Comparison of ENCODE assay signal across 8 cellular contexts in genomic region chr5:138180183-138180782, GRCh38. TPM values are rescaled to one million over a fixed set of nuclear protein-coding genes. Genes with fewer than 3 reads are reported as not detected.
DNase-seq lines count a peak whose midpoint lies in the region; ATAC-seq, FAIRE-seq and TF ChIP-seq lines count a peak whose summit lies in the region.

No MANE protein-coding gene starts in this region.

- no peak overlapping the region for H4K5ac ChIP-seq in H9 (ENCODE audit: insufficient read length, low read depth, low read length)

- H4K8ac ChIP-seq in H9 (replicated peaks; ENCODE audit: insufficient read length, low read depth, low read length): no peak overlapping the region

- H3K4me1 Mint-ChIP-seq in CD4-positive, CD25-positive, alpha-beta regulatory T cell: peaks cover 6 to 8% (median 7%) of the 10 kb centered on the region in 4 donors
- H3K4me1 Mint-ChIP-seq in H9: peaks cover 12 to 16% of the 10 kb centered on the region in 2 experiments
- peaks cover 8% of the 10 kb centered on the region for H3K4me1 Mint-ChIP-seq in activated T-helper 1 cell treated with anti-CD3 and anti-CD28 coated beads, Interleukin-12 subunit alpha, Interleukin-12 subunit beta, Interleukin-2, Interleukin-4 antibody, amounts not matched to agents 30 ng/mL and 10 ng/mL and 1 ng/mL, durations not matched to agents 14 hours and 24 hours and 36 hours (ENCODE audit: low read depth)
- peaks cover 9% of the 10 kb centered on the region for H3K4me1 Mint-ChIP-seq in CD4-positive, alpha-beta T cell (ENCODE audit: low read depth)

- H3K36me3 ChIP-seq in CD4-positive, CD25-positive, alpha-beta regulatory T cell (ENCODE audit: control insufficient read depth, insufficient read depth, low read length): peaks cover 9% of the 10 kb centered on the region
- peaks cover 2 to 10% of the 10 kb centered on the region in 2 donors for H3K36me3 ChIP-seq in kidney (ENCODE audit: control insufficient read depth in 1 of 2, insufficient read depth in 2 of 2, low read length in 2 of 2)

- no peaks in the 10 kb centered on the region for H3K27me3 Mint-ChIP-seq in CD4-positive, CD25-positive, alpha-beta regulatory T cell
- no peaks in the 10 kb centered on the region for H3K27me3 Mint-ChIP-seq in H9 (ENCODE audit: low read depth)
- no peaks in the 10 kb centered on the region for H3K27me3 Mint-ChIP-seq in activated T-helper 1 cell treated with anti-CD3 and anti-CD28 coated beads, Interleukin-12 subunit alpha, Interleukin-12 subunit beta, Interleukin-2, Interleukin-4 antibody, amounts not matched to agents 30 ng/mL and 10 ng/mL and 1 ng/mL, durations not matched to agents 14 hours and 24 hours and 36 hours (ENCODE audit: insufficient read depth)
- no peaks in the 10 kb centered on the region for H3K27me3 Mint-ChIP-seq in CD4-positive, alpha-beta T cell

- no peak overlapping the region for H3K14ac ChIP-seq in H9 (ENCODE audit: insufficient read depth, low read length)

- no peak for FAIRE-seq in kidney (lab: Jason Lieb, UNC)

- no peak overlapping the region for H3K27ac Mint-ChIP-seq in CD4-positive, CD25-positive, alpha-beta regulatory T cell
- no peak overlapping the region for H3K27ac Mint-ChIP-seq in H9
- peak overlapping the region; percentile 59 for H3K27ac Mint-ChIP-seq in activated T-helper 1 cell treated with anti-CD3 and anti-CD28 coated beads, Interleukin-12 subunit alpha, Interleukin-12 subunit beta, Interleukin-2, Interleukin-4 antibody, amounts not matched to agents 30 ng/mL and 10 ng/mL and 1 ng/mL, durations not matched to agents 14 hours and 24 hours and 36 hours
- H3K27ac Mint-ChIP-seq in CD4-positive, alpha-beta T cell: no peak overlapping the region

- no peak overlapping the region for H4K91ac ChIP-seq in H9 (ENCODE audit: insufficient read length, low read depth, low read length)

- H3K4me2 ChIP-seq in H9 (ENCODE audit: insufficient read depth, insufficient read length, low read length): peak overlapping the region; percentile 84

- no peak overlapping the region for H2BK12ac ChIP-seq in H9 (ENCODE audit: insufficient read length, low read depth, low read length)

- POLR2A ChIA-PET in CD4-positive, alpha-beta T cell (lab: Charles Lee): no interaction called here

- no peaks in the 10 kb centered on the region for H4K20me1 ChIP-seq in H9 (ENCODE audit: control insufficient read depth, insufficient read depth, insufficient read length)

- H3K27ac ChIP-seq in CD4-positive, CD25-positive, alpha-beta regulatory T cell (ENCODE audit: insufficient read depth, low read length, poor library complexity, severe bottlenecking): no peak overlapping the region
- no peak overlapping the region for H3K27ac ChIP-seq in H9 (ENCODE audit: insufficient read length, low read depth, low read length)
- H3K27ac ChIP-seq in kidney (ENCODE audit: low read depth in 2 of 2, low read length in 2 of 2): no peak overlapping the region
- no peak overlapping the region for H3K27ac ChIP-seq in CD4-positive, alpha-beta T cell (ENCODE audit: low read depth, low read length)

- H2BK20ac ChIP-seq in H9 (ENCODE audit: low read depth, low read length, poor library complexity, severe bottlenecking): no peak overlapping the region

- CTCF ChIA-PET in CD4-positive, alpha-beta T cell (lab: Charles Lee): interaction anchor here (1.4 kb wide), 1 partner anchor 172 kb away, joined by 6 read pairs; the partner anchor contains the start of gene KDM3B

- no peak overlapping the region for H2BK5ac ChIP-seq in H9 (ENCODE audit: insufficient read length, low read length)

- no peak for ATAC-seq in CD4-positive, CD25-positive, alpha-beta regulatory T cell (ENCODE audit: low read depth in 2 of 2)
- ATAC-seq in HG02938 (IDR thresholded peaks at IDR 0.05; ENCODE audit: unreplicated experiment): no peak
- ATAC-seq in CD4-positive, alpha-beta T cell (ENCODE audit: poor library complexity): no peak

- DNase-seq in CD4-positive, CD25-positive, alpha-beta regulatory T cell: peak in 2 of 3 donors; percentile 48 to 81
- DNase-seq in H9: no peak
- DNase-seq in NCI-H2227 (lab: John Stamatoyannopoulos, UW; ENCODE audit: unreplicated experiment): peak; percentile 71
- DNase-seq in activated T-helper 1 cell treated with anti-CD3 and anti-CD28 coated beads, Interleukin-12 subunit alpha, Interleukin-12 subunit beta, Interleukin-2, Interleukin-4 antibody, amounts not matched to agents 30 ng/mL and 10 ng/mL and 1 ng/mL, durations not matched to agents 14 hours and 24 hours and 36 hours (ENCODE audit: low spot score): peak; percentile 16
- no peak for DNase-seq in kidney
- DNase-seq in CD4-positive, alpha-beta T cell: no peak
- no peak for DNase-seq in activated CD4-positive, alpha-beta T cell treated with anti-CD3 and anti-CD28 coated beads for 1 hour

- TF ChIP-seq CTCF in H9 (conservative IDR thresholded peaks at IDR 0.05) (peak; percentile 65), kidney (IDR thresholded peaks at IDR 0.05; ENCODE audit: borderline replicate concordance, extremely low read depth, insufficient read depth) (peak; percentile 11)
- TF ChIP-seq CTCF in CD4-positive, alpha-beta T cell (IDR thresholded peaks at IDR 0.05): no peak

- no peak overlapping the region for H2BK15ac ChIP-seq in H9 (ENCODE audit: low read depth, low read length)

- no peak overlapping the region for H2BK120ac ChIP-seq in H9 (ENCODE audit: low read depth, low read length, poor library complexity, severe bottlenecking)

- H3K4me3 Mint-ChIP-seq in CD4-positive, CD25-positive, alpha-beta regulatory T cell: no peak overlapping the region
- H3K4me3 Mint-ChIP-seq in H9: no peak overlapping the region; a peak in 3 of 5 replicates
- no peak overlapping the region for H3K4me3 Mint-ChIP-seq in activated T-helper 1 cell treated with anti-CD3 and anti-CD28 coated beads, Interleukin-12 subunit alpha, Interleukin-12 subunit beta, Interleukin-2, Interleukin-4 antibody, amounts not matched to agents 30 ng/mL and 10 ng/mL and 1 ng/mL, durations not matched to agents 14 hours and 24 hours and 36 hours
- no peak overlapping the region for H3K4me3 Mint-ChIP-seq in CD4-positive, alpha-beta T cell

- H3K23me2 ChIP-seq in H9 (ENCODE audit: insufficient read length, low read depth, low read length, poor library complexity, severe bottlenecking): peaks cover 8% of the 10 kb centered on the region

- no peaks in the 10 kb centered on the region for H3K9me3 Mint-ChIP-seq in CD4-positive, CD25-positive, alpha-beta regulatory T cell
- H3K9me3 Mint-ChIP-seq in H9: no peaks in the 10 kb centered on the region
- H3K9me3 Mint-ChIP-seq in activated T-helper 1 cell treated with anti-CD3 and anti-CD28 coated beads, Interleukin-12 subunit alpha, Interleukin-12 subunit beta, Interleukin-2, Interleukin-4 antibody, amounts not matched to agents 30 ng/mL and 10 ng/mL and 1 ng/mL, durations not matched to agents 14 hours and 24 hours and 36 hours: no peaks in the 10 kb centered on the region
- H3K9me3 Mint-ChIP-seq in CD4-positive, alpha-beta T cell: no peaks in the 10 kb centered on the region

- H3K56ac ChIP-seq in H9 (ENCODE audit: insufficient read length, low read depth, low read length): no peak overlapping the region

- no peak overlapping the region for H3K18ac ChIP-seq in H9 (ENCODE audit: insufficient read length, low read depth, low read length)

- intact Hi-C loops in activated T-helper 1 cell treated with anti-CD3 and anti-CD28 coated beads, Interleukin-12 subunit alpha, Interleukin-12 subunit beta, Interleukin-2, Interleukin-4 antibody, amounts not matched to agents 30 ng/mL and 10 ng/mL and 1 ng/mL, durations not matched to agents 14 hours and 24 hours and 36 hours (cut with micrococcal nuclease): loop anchor here (1.0 to 2.0 kb wide), 5 partner anchors 103 to 369 kb away; partner anchors contain the start of gene KDM3B
- intact Hi-C loops in kidney (cut with DNase I): no loop called here
- intact Hi-C loops in CD4-positive, alpha-beta T cell (cut with DNase I, micrococcal nuclease): loop anchor here in 1 of 2 experiments (5.0 to 10.0 kb wide), 2 partner anchors 327 to 365 kb away; partner anchors contain the start of gene ETF1

- H3K9me3 ChIP-seq in CD4-positive, CD25-positive, alpha-beta regulatory T cell (ENCODE audit: control insufficient read depth in 2 of 2, low read length in 2 of 2): no peaks in the 10 kb centered on the region
- H3K9me3 ChIP-seq in H9 (ENCODE audit: control insufficient read depth, low read depth, low read length) (no peaks in the 10 kb centered on the region), kidney (ENCODE audit: control insufficient read depth in 1 of 2, low read length in 2 of 2) (no peaks in the 10 kb centered on the region)
- no peaks in the 10 kb centered on the region for H3K9me3 ChIP-seq in CD4-positive, alpha-beta T cell (ENCODE audit: control insufficient read depth, low read length)

- H2AK5ac ChIP-seq in H9 (ENCODE audit: insufficient read length, low read length): no peak overlapping the region

- no peak overlapping the region for H3K4me3 ChIP-seq in CD4-positive, CD25-positive, alpha-beta regulatory T cell (ENCODE audit: low read depth, low read length)
- no peak overlapping the region for H3K4me3 ChIP-seq in kidney (ENCODE audit: low read length in 2 of 2)

- H2AFZ ChIP-seq in H9 (ENCODE audit: low read length): no peak overlapping the region

- H3K27me3 ChIP-seq in CD4-positive, CD25-positive, alpha-beta regulatory T cell (ENCODE audit: control insufficient read depth, insufficient read depth, low read length): no peaks in the 10 kb centered on the region
- H3K27me3 ChIP-seq in H9 (ENCODE audit: insufficient read depth, low read length): no peaks in the 10 kb centered on the region
- H3K27me3 ChIP-seq in CD4-positive, alpha-beta T cell (ENCODE audit: control insufficient read depth, insufficient read depth, low read length): no peaks in the 10 kb centered on the region

- no CpG with 5 or more reads among the region's 5 CpGs for WGBS in H9 (ENCODE audit: extremely low coverage, insufficient read length, low lambda C conversion rate)

- no peak overlapping the region for H3K4ac ChIP-seq in H9 (ENCODE audit: low read depth, low read length)

- H3K79me1 ChIP-seq in H9 (ENCODE audit: insufficient read depth, low read depth, low read length, poor library complexity, severe bottlenecking): no peaks in the 10 kb centered on the region

- peaks cover 4% of the 10 kb centered on the region; the same call in 1 of the 2 replicates for H3K79me2 ChIP-seq in H9 (ENCODE audit: insufficient read depth, low read length)

- H3K36me3 Mint-ChIP-seq in CD4-positive, CD25-positive, alpha-beta regulatory T cell: peaks cover under 1% of the 10 kb centered on the region
- peaks cover 39 to 60% (median 58%) of the 10 kb centered on the region in 3 experiments for H3K36me3 Mint-ChIP-seq in H9 (ENCODE audit: insufficient read depth in 1 of 3, low read depth in 3 of 3)
- H3K36me3 Mint-ChIP-seq in activated T-helper 1 cell treated with anti-CD3 and anti-CD28 coated beads, Interleukin-12 subunit alpha, Interleukin-12 subunit beta, Interleukin-2, Interleukin-4 antibody, amounts not matched to agents 30 ng/mL and 10 ng/mL and 1 ng/mL, durations not matched to agents 14 hours and 24 hours and 36 hours (ENCODE audit: low read depth): peaks cover 39% of the 10 kb centered on the region
- H3K36me3 Mint-ChIP-seq in CD4-positive, alpha-beta T cell (ENCODE audit: low read depth): peaks cover 9% of the 10 kb centered on the region

- no peak overlapping the region for H3T11ph ChIP-seq in H9 (ENCODE audit: low read length)

- peaks cover 27% of the 10 kb centered on the region for H3K4me1 ChIP-seq in CD4-positive, CD25-positive, alpha-beta regulatory T cell (ENCODE audit: control insufficient read depth, insufficient read depth, low read length, poor library complexity, severe bottlenecking)
- H3K4me1 ChIP-seq in H9 (ENCODE audit: insufficient read depth, low read length): no peaks in the 10 kb centered on the region
- peaks cover 7 to 10% of the 10 kb centered on the region in 2 donors for H3K4me1 ChIP-seq in kidney (ENCODE audit: control insufficient read depth in 1 of 2, insufficient read depth in 1 of 2, low read depth in 1 of 2, low read length in 2 of 2)

- no peak overlapping the region for H3K23ac ChIP-seq in H9 (ENCODE audit: insufficient read length, low read depth, low read length)

- H3K9ac ChIP-seq in H9 (ENCODE audit: extremely low read depth, insufficient read length, low read length) (no peak overlapping the region), kidney (ENCODE audit: low read length in 2 of 2) (no peak overlapping the region)

RNA-seq across cellular contexts. Expression of gene KIF20A, which starts 1.4 kb away (rescaled TPM):
- 0.91 TPM for total RNA-seq in CD4-positive, CD25-positive, alpha-beta regulatory T cell
- polyA plus RNA-seq in CD4-positive, CD25-positive, alpha-beta regulatory T cell: 1 to 10 TPM in 1 of 4 donors, under 1 TPM in 3; 0.29 to 1.1 (median 0.45) TPM
- total RNA-seq in H9 (2021): 65.2 and 67.1 TPM in 2 replicates
- 17.4 and 18.8 TPM in 2 replicates for total RNA-seq in activated T-helper 1 cell treated with anti-CD3 and anti-CD28 coated beads, Interleukin-12 subunit alpha, Interleukin-12 subunit beta, Interleukin-2, Interleukin-4 antibody, amounts not matched to agents 30 ng/mL and 10 ng/mL and 1 ng/mL, durations not matched to agents 14 hours and 24 hours and 36 hours
- 0.63 TPM for total RNA-seq in kidney
- 0.22 TPM for polyA plus RNA-seq in kidney (ENCODE audit: insufficient read depth, low read depth, low replicate concordance)
- total RNA-seq in CD4-positive, alpha-beta T cell: not detected

RNA-seq across cellular contexts. Expression of gene BRD8, which starts 1.9 kb away (rescaled TPM):
- total RNA-seq in CD4-positive, CD25-positive, alpha-beta regulatory T cell: 20.9 TPM
- 10 to 100 TPM; 19.5 to 32.9 (median 21.4) TPM for polyA plus RNA-seq in CD4-positive, CD25-positive, alpha-beta regulatory T cell
- 67.9 and 69.1 TPM in 2 replicates for total RNA-seq in H9 (2021)
- 51.8 and 57.9 TPM in 2 replicates for total RNA-seq in activated T-helper 1 cell treated with anti-CD3 and anti-CD28 coated beads, Interleukin-12 subunit alpha, Interleukin-12 subunit beta, Interleukin-2, Interleukin-4 antibody, amounts not matched to agents 30 ng/mL and 10 ng/mL and 1 ng/mL, durations not matched to agents 14 hours and 24 hours and 36 hours
- 54.5 TPM for total RNA-seq in kidney
- polyA plus RNA-seq in kidney (ENCODE audit: insufficient read depth, low read depth, low replicate concordance): 32.1 TPM
- 1 to 10 TPM; 6.9 to 9.6 TPM for total RNA-seq in CD4-positive, alpha-beta T cell

RNA-seq across cellular contexts. Expression of gene CDC23, which starts 32.8 kb away (rescaled TPM):
- total RNA-seq in CD4-positive, CD25-positive, alpha-beta regulatory T cell: 19.4 TPM
- polyA plus RNA-seq in CD4-positive, CD25-positive, alpha-beta regulatory T cell: 10 to 100 TPM; 14.7 to 28.5 (median 24.4) TPM
- total RNA-seq in H9 (2021) (41.0 and 41.3 TPM in 2 replicates), kidney (28.3 TPM)
- total RNA-seq in activated T-helper 1 cell treated with anti-CD3 and anti-CD28 coated beads, Interleukin-12 subunit alpha, Interleukin-12 subunit beta, Interleukin-2, Interleukin-4 antibody, amounts not matched to agents 30 ng/mL and 10 ng/mL and 1 ng/mL, durations not matched to agents 14 hours and 24 hours and 36 hours: 48.0 and 50.4 TPM in 2 replicates
- 17.6 TPM for polyA plus RNA-seq in kidney (ENCODE audit: insufficient read depth, low read depth, low replicate concordance)
- 10 to 100 TPM; 14.2 to 15.6 TPM for total RNA-seq in CD4-positive, alpha-beta T cell

RNA-seq across cellular contexts. Expression of gene NME5, which starts 41.1 kb away (rescaled TPM):
- not detected for total RNA-seq in CD4-positive, CD25-positive, alpha-beta regulatory T cell
- polyA plus RNA-seq in CD4-positive, CD25-positive, alpha-beta regulatory T cell: not detected
- total RNA-seq in H9 (2021) (0.66 and 0.96 TPM in 2 replicates), kidney (20.6 TPM)
- total RNA-seq in activated T-helper 1 cell treated with anti-CD3 and anti-CD28 coated beads, Interleukin-12 subunit alpha, Interleukin-12 subunit beta, Interleukin-2, Interleukin-4 antibody, amounts not matched to agents 30 ng/mL and 10 ng/mL and 1 ng/mL, durations not matched to agents 14 hours and 24 hours and 36 hours: not detected in 2 replicates
- 30.2 TPM for polyA plus RNA-seq in kidney (ENCODE audit: insufficient read depth, low read depth, low replicate concordance)
- total RNA-seq in CD4-positive, alpha-beta T cell: not detected

Comparison
In these comparisons a context has a peak if more than half of its experiments do, and no peak if none do; other contexts are left out.
1. DNase-seq: peak in CD4-positive, CD25-positive, alpha-beta regulatory T cell (2 of 3), NCI-H2227 (single experiment) and activated T-helper 1 cell treated with anti-CD3 and anti-CD28 coated beads, Interleukin-12 subunit alpha, Interleukin-12 subunit beta, Interleukin-2, Interleukin-4 antibody, amounts not matched to agents 30 ng/mL and 10 ng/mL and 1 ng/mL, durations not matched to agents 14 hours and 24 hours and 36 hours (single experiment); none in H9 (single experiment), kidney (single experiment), CD4-positive, alpha-beta T cell (0 of 10) and activated CD4-positive, alpha-beta T cell treated with anti-CD3 and anti-CD28 coated beads for 1 hour (single experiment).